ENCODE assay signal across 31 cellular contexts in the genomic region with DNA sequence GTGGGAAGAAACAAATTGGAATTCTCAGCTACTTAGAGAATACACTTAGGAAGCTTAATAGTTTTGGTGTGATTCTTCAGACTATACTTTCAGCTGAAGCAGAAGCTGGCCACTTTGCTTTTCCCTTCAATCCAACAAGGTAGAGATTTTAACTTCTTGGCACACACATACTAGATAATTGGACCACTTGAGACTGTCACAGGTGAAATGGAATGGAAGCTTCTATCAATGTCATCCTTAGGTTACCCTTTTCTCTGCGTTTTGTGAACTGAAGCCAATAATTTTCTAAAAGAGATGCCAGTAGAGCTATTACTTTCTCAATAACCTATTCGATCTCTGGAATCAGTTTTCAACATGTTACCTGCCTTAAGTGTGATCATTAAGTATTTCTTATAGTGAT.
"Had no signal": no experiment of that assay in that cellular context is flagged by ENCODE, and none has a peak within 500 bp of the region (broad histone marks: within the 10 kb centered on the region; RNA-seq: fewer than 3 reads in every experiment).

No MANE protein-coding gene starts in this region.

- ATAC-seq: activated naive CD4-positive, alpha-beta T cell treated with anti-CD3 and anti-CD28 coated beads, Interleukin-2, amount 50 U/mL, for 72 hours; activated naive CD8-positive, alpha-beta T cell treated with anti-CD3 and anti-CD28 coated beads, Interleukin-2, amount 50 U/mL, for 24 hours; activated T-cell treated with anti-CD3 and anti-CD28 coated beads, Interleukin-2, amount 50 U/mL, for 4 hours; activated T-cell treated with anti-CD3 and anti-CD28 coated beads, Interleukin-2, amount 50 U/mL, for 72 hours; activated T-helper 17 cell treated with anti-CD3 and anti-CD28 coated beads, Interleukin-2, amount 50 U/mL, for 72 hours; body of pancreas had no signal

- H3K9me3 ChIP-seq: adrenal gland, ascending aorta had no signal

- DNase-seq: activated effector memory CD4-positive, alpha-beta T cell treated with anti-CD3 and anti-CD28 coated beads, Interleukin-2, amount 50 U/mL, for 16 hours; activated effector memory CD4-positive, alpha-beta T cell treated with Interleukin-2 at 50 U/mL for 16 hours; activated gamma-delta T cell; activated gamma-delta T cell treated with Interleukin-2 at 50 U/mL for 16 hours; activated naive CD4-positive, alpha-beta T cell; activated naive CD4-positive, alpha-beta T cell treated with anti-CD3 and anti-CD28 coated beads for 36 hours; activated naive CD4-positive, alpha-beta T cell treated with anti-CD3 and anti-CD28 coated beads, Interleukin-2, amount 10 ng/mL, durations not matched to agents 7 days and 5 days; activated naive CD4-positive, alpha-beta T cell treated with anti-CD3 and anti-CD28 coated beads, Interleukin-2, amount 50 U/mL, for 16 hours; activated naive CD4-positive, alpha-beta T cell treated with Interleukin-2 at 50 U/mL for 16 hours; activated naive CD8-positive, alpha-beta T cell treated with anti-CD3 and anti-CD28 coated beads for 36 hours; activated naive CD8-positive, alpha-beta T cell treated with anti-CD3 and anti-CD28 coated beads, Interleukin-2, amount 10 ng/mL, durations not matched to agents 7 days and 5 days; activated naive CD8-positive, alpha-beta T cell treated with anti-CD3 and anti-CD28 coated beads, Interleukin-2, amount 50 U/mL, for 24 hours; activated T-cell treated with anti-CD3 and anti-CD28 coated beads, Interleukin-2, amount 50 U/mL, for 24 hours; activated T-cell treated with anti-CD3 and anti-CD28 coated beads, Interleukin-2, amount 50 U/mL, for 4 hours; activated T-cell treated with anti-CD3 and anti-CD28 coated beads, Interleukin-2, amount 50 U/mL, for 48 hours; activated T-cell treated with anti-CD3 and anti-CD28 coated beads, Interleukin-2, amount 50 U/mL, for 72 hours; adrenal gland; amniotic stem cell; amygdala; anterior cingulate cortex; aorta; body of pancreas; brain microvascular endothelial cell; caudate nucleus; central memory CD4-positive, alpha-beta T cell; cerebellar nuclear complex had no signal

- H3K27me3 ChIP-seq: adrenal gland, ascending aorta, body of pancreas, brain microvascular endothelial cell, breast epithelium, cardiac muscle cell had no signal

- H3K4me3 ChIP-seq: adrenal gland, ascending aorta, body of pancreas, breast epithelium, cardiac muscle cell had no signal

- H3K27ac ChIP-seq: adrenal gland, ascending aorta, body of pancreas, brain microvascular endothelial cell, breast epithelium, cardiac muscle cell had no signal

- H3K36me3 ChIP-seq: adrenal gland, ascending aorta, brain microvascular endothelial cell, breast epithelium, cardiac muscle cell had no signal
